ENCODE assay signal across 1 cellular context in genomic region chr15:58329781-58330467, GRCh38.
TF ChIP-seq lines count a peak whose summit lies in the region.

No MANE protein-coding gene starts in this region.

TF ChIP-seq in GM23338, 12 proteins besides CTCF, POLR2A, EP300 and RAD21 (continued from another document):
- no peak for TF ChIP-seq ZNF462 (CRISPR knock-in tag; IDR thresholded peaks at IDR 0.05)
